Comparison of ENCODE assay signal across 9 cellular contexts in the genomic region with DNA sequence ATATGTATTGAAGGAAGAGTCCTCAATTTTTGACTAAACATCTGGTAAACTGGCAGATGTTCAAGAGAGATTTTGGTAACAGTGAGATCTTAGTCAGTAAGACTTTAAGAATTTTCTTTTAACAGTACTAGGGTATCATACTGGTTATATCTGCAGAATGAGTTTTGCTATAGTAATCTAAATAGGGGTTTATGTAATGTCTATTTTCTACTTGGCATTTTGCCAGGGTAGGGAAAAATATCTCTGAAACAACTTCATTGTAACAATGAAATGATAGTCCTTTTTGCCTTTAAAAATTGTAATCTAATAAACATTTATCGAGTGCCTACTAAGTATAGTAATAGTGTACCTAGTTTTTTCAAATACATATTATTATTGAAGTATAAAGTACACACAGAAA. TPM values are rescaled to one million over a fixed set of nuclear protein-coding genes. Genes with fewer than 3 reads are reported as not detected.
"Had no signal": no experiment of that assay in that cellular context is flagged by ENCODE, and none has a peak within 500 bp of the region (broad histone marks: within the 10 kb centered on the region; RNA-seq: fewer than 3 reads in every experiment).

No MANE protein-coding gene starts in this region.

- H3K36me3 ChIP-seq: HAP-1 had no signal

- H3K27ac Mint-ChIP-seq: HFFc6 had no signal

- H2AFZ ChIP-seq: GM23248 had no signal

- FAIRE-seq: HTR-8/SVneo had no signal

- H3K27ac ChIP-seq: GM23248 had no signal

- H3K4me3 ChIP-seq: GM23248, HAP-1 had no signal

- H3K9ac ChIP-seq: GM23248 had no signal

- ATAC-seq: HCT116 had no signal

- H3K4me1 ChIP-seq: HAP-1 had no signal

- DNase-seq: GM23248, GOT3, H7, HFFc6, IMR-90, KBM-7 had no signal

- H3K9me3 Mint-ChIP-seq: HFFc6 had no signal

- H3K9me3 ChIP-seq: HAP-1 had no signal

- H3K4me3 Mint-ChIP-seq: HFFc6 had no signal

RNA-seq across cellular contexts. Expression of a gene that starts 32.1 kb away (rescaled TPM):
- total RNA-seq: GM23248, HFFc6 had no signal
- polyA plus RNA-seq: GM23248 had no signal
